ENCODE assay signal across 1 cellular context in the genomic region with DNA sequence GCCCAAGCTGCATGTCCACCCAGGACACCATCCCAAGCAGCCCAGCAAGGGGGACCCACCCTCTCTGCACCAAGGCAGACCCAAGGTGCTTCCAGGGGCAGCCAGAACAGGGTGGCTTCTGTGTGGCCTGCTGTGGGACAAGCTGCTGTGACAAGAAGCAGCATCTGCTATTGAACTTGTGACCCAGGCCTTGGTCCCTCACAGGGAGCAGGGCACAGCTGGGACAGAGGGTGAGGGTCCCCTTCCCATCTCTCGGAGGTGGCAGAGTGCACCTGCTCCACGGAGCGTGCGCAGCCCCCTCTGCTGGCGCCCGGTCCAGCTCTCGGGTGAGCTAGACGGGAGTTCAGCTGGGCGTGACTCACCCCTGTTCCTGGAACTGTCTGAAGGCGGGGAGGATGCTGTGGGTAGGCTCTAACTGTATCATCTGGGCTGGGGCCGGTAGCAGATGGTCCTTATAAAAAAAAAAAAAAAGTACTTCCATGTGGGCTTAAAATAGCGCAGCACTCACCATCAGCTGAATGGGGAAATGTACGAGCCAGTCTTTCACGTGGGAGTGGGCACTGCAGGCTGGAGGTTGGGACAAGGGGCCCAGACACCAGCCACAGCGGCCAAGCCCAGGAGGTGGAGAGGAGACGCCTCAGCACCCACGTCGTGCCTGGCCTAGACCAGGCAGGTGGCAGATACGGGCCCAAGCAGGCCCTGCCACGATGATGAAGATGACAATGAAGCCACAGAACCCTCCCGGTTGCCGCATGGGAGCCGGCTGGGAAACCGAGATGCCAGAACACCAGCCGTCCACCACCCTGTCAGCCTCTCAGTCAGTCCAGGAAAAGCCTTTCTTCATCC.
TF ChIP-seq lines count a peak whose summit lies in the region.

No MANE protein-coding gene starts in this region.

TF ChIP-seq in GM12878, 131 proteins besides CTCF, POLR2A, EP300 and RAD21 (continued from another document):
- TF ChIP-seq YY1 (IDR thresholded peaks at IDR 0.05; ENCODE audit: low read depth, low read length) (peak; percentile 22; the same call in 1 of the 2 replicates), MTA2 (IDR thresholded peaks at IDR 0.05; ENCODE audit: low read depth) (no peak), CBX3 (IDR thresholded peaks at IDR 0.05; ENCODE audit: borderline replicate concordance, low read depth) (no peak), SUPT20H (IDR thresholded peaks at IDR 0.05; ENCODE audit: borderline replicate concordance, control insufficient read depth, low read depth, low read length) (no peak), FOXM1 (IDR thresholded peaks at IDR 0.05; ENCODE audit: low read depth, low read length) (peak; percentile 43; the same call in 1 of the 2 replicates), BACH1 (IDR thresholded peaks at IDR 0.05; ENCODE audit: borderline replicate concordance) (no peak), HDAC6 (IDR thresholded peaks at IDR 0.05; ENCODE audit: unreplicated experiment) (no peak), LARP7 (IDR thresholded peaks at IDR 0.05) (no peak; the same call in 1 of the 2 replicates), SREBF2 (IDR thresholded peaks at IDR 0.05; ENCODE audit: low read length) (no peak)
- TF ChIP-seq, protein P1, sequence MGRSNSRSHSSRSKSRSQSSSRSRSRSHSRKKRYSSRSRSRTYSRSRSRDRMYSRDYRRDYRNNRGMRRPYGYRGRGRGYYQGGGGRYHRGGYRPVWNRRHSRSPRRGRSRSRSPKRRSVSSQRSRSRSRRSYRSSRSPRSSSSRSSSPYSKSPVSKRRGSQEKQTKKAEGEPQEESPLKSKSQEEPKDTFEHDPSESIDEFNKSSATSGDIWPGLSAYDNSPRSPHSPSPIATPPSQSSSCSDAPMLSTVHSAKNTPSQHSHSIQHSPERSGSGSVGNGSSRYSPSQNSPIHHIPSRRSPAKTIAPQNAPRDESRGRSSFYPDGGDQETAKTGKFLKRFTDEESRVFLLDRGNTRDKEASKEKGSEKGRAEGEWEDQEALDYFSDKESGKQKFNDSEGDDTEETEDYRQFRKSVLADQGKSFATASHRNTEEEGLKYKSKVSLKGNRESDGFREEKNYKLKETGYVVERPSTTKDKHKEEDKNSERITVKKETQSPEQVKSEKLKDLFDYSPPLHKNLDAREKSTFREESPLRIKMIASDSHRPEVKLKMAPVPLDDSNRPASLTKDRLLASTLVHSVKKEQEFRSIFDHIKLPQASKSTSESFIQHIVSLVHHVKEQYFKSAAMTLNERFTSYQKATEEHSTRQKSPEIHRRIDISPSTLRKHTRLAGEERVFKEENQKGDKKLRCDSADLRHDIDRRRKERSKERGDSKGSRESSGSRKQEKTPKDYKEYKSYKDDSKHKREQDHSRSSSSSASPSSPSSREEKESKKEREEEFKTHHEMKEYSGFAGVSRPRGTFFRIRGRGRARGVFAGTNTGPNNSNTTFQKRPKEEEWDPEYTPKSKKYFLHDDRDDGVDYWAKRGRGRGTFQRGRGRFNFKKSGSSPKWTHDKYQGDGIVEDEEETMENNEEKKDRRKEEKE (IDR thresholded peaks at IDR 0.05): no peak
- TF ChIP-seq, protein P2, sequence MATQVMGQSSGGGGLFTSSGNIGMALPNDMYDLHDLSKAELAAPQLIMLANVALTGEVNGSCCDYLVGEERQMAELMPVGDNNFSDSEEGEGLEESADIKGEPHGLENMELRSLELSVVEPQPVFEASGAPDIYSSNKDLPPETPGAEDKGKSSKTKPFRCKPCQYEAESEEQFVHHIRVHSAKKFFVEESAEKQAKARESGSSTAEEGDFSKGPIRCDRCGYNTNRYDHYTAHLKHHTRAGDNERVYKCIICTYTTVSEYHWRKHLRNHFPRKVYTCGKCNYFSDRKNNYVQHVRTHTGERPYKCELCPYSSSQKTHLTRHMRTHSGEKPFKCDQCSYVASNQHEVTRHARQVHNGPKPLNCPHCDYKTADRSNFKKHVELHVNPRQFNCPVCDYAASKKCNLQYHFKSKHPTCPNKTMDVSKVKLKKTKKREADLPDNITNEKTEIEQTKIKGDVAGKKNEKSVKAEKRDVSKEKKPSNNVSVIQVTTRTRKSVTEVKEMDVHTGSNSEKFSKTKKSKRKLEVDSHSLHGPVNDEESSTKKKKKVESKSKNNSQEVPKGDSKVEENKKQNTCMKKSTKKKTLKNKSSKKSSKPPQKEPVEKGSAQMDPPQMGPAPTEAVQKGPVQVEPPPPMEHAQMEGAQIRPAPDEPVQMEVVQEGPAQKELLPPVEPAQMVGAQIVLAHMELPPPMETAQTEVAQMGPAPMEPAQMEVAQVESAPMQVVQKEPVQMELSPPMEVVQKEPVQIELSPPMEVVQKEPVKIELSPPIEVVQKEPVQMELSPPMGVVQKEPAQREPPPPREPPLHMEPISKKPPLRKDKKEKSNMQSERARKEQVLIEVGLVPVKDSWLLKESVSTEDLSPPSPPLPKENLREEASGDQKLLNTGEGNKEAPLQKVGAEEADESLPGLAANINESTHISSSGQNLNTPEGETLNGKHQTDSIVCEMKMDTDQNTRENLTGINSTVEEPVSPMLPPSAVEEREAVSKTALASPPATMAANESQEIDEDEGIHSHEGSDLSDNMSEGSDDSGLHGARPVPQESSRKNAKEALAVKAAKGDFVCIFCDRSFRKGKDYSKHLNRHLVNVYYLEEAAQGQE (IDR thresholded peaks at IDR 0.05; ENCODE audit: low read depth, low read length): no peak
- TF ChIP-seq, protein P3, sequence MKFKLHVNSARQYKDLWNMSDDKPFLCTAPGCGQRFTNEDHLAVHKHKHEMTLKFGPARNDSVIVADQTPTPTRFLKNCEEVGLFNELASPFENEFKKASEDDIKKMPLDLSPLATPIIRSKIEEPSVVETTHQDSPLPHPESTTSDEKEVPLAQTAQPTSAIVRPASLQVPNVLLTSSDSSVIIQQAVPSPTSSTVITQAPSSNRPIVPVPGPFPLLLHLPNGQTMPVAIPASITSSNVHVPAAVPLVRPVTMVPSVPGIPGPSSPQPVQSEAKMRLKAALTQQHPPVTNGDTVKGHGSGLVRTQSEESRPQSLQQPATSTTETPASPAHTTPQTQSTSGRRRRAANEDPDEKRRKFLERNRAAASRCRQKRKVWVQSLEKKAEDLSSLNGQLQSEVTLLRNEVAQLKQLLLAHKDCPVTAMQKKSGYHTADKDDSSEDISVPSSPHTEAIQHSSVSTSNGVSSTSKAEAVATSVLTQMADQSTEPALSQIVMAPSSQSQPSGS (IDR thresholded peaks at IDR 0.05; ENCODE audit: low read length): no peak
- TF ChIP-seq, protein P4, sequence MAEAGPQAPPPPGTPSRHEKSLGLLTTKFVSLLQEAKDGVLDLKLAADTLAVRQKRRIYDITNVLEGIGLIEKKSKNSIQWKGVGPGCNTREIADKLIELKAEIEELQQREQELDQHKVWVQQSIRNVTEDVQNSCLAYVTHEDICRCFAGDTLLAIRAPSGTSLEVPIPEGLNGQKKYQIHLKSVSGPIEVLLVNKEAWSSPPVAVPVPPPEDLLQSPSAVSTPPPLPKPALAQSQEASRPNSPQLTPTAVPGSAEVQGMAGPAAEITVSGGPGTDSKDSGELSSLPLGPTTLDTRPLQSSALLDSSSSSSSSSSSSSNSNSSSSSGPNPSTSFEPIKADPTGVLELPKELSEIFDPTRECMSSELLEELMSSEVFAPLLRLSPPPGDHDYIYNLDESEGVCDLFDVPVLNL (IDR thresholded peaks at IDR 0.05; ENCODE audit: low read depth, low read length): no peak
